ENCODE assay signal across 9 cellular contexts in genomic region chr4:81919238-81919637, GRCh38.
DNase-seq lines count a peak whose midpoint lies in the region; ATAC-seq, FAIRE-seq and TF ChIP-seq lines count a peak whose summit lies in the region.
"Had no signal": no experiment of that assay in that cellular context is flagged by ENCODE, and none has a peak within 500 bp of the region (broad histone marks: within the 10 kb centered on the region; RNA-seq: fewer than 3 reads in every experiment).

No MANE protein-coding gene starts in this region.

- DNase-seq in NCI-H1092 treated with DMSO at 0.1 percent for 48 hours (lab: John Stamatoyannopoulos, UW), result peak; percentile 13
- DNase-seq in NCI-H1092 (lab: John Stamatoyannopoulos, UW), result no peak
- peak; percentile 71 for DNase-seq in NAMALWA (ENCODE audit: low spot score)
- peak; percentile 6 for DNase-seq in fibroblast of pulmonary artery (ENCODE audit: low read depth)
- no peak for DNase-seq in HTR-8/SVneo (ENCODE audit: insufficient read length, low spot score)
- no peak for DNase-seq in esophagus squamous epithelium (lab: John Stamatoyannopoulos, UW)
- DNase-seq in central memory CD4-positive, alpha-beta T cell, result no peak

- TF ChIP-seq CTCF in fibroblast of pulmonary artery (IDR thresholded peaks at IDR 0.05; ENCODE audit: low read length, missing control alignments) (peak; percentile 33), esophagus squamous epithelium (IDR thresholded peaks at IDR 0.05) (peak in 1 of 6 experiments; percentile 44)

- no peaks in the 10 kb centered on the region for H3K27me3 ChIP-seq in esophagus squamous epithelium

- no peaks in the 10 kb centered on the region for H3K36me3 ChIP-seq in esophagus squamous epithelium
- H3K36me3 ChIP-seq: neutrophil had no signal

- no peaks in the 10 kb centered on the region for H3K9me3 ChIP-seq in esophagus squamous epithelium
- H3K9me3 ChIP-seq: neutrophil had no signal

- H3K4me3 ChIP-seq in fibroblast of pulmonary artery (replicated peaks; ENCODE audit: low read depth, low read length) (no peak overlapping the region), esophagus squamous epithelium (no peak overlapping the region)

- FAIRE-seq in HTR-8/SVneo (lab: Jason Lieb, UNC), result no peak

- H3K4me1 ChIP-seq in esophagus squamous epithelium, result no peaks in the 10 kb centered on the region

- ATAC-seq in GM21529 (IDR thresholded peaks at IDR 0.05; ENCODE audit: unreplicated experiment), result peak; percentile 73

- H3K27ac ChIP-seq in esophagus squamous epithelium, result no peak overlapping the region
- H3K27ac ChIP-seq: neutrophil had no signal

- WGBS in esophagus squamous epithelium, 2 donors, result 63 to 77% methylated on average over 4 of the region's 4 CpGs

- intact Hi-C loops in esophagus squamous epithelium (cut with DNase I), result no loop called here

- TF ChIP-seq POLR2A in esophagus squamous epithelium (IDR thresholded peaks at IDR 0.05), result no peak

Comparison
In these comparisons a context has a peak if more than half of its experiments do, and no peak if none do; other contexts are left out.
1. DNase-seq: peak in NCI-H1092 treated with DMSO at 0.1 percent for 48 hours (single experiment), NAMALWA (single experiment) and fibroblast of pulmonary artery (single experiment); none in NCI-H1092 (single experiment), HTR-8/SVneo (single experiment), esophagus squamous epithelium (single experiment) and central memory CD4-positive, alpha-beta T cell (single experiment).